Comparison of ENCODE assay signal across 1 cellular context in genomic region chr2:19043893-19044292, GRCh38.
TF ChIP-seq lines count a peak whose summit lies in the region.

No MANE protein-coding gene starts in this region.

TF ChIP-seq in GM23338, 12 proteins besides CTCF, POLR2A, EP300 and RAD21 (continued from another document):
- TF ChIP-seq EZH2phosphoT487 (IDR thresholded peaks at IDR 0.05; ENCODE audit: unreplicated experiment) (no peak), ZNF462 (CRISPR knock-in tag; IDR thresholded peaks at IDR 0.05) (no peak), JUNB (IDR thresholded peaks at IDR 0.05; ENCODE audit: unreplicated experiment) (no peak), NANOG (IDR thresholded peaks at IDR 0.05; ENCODE audit: borderline replicate concordance) (no peak)
- TF ChIP-seq, protein P1, sequence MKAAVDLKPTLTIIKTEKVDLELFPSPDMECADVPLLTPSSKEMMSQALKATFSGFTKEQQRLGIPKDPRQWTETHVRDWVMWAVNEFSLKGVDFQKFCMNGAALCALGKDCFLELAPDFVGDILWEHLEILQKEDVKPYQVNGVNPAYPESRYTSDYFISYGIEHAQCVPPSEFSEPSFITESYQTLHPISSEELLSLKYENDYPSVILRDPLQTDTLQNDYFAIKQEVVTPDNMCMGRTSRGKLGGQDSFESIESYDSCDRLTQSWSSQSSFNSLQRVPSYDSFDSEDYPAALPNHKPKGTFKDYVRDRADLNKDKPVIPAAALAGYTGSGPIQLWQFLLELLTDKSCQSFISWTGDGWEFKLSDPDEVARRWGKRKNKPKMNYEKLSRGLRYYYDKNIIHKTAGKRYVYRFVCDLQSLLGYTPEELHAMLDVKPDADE (IDR thresholded peaks at IDR 0.05): no peak
